In genomic region chr19:7509625-7510024, GRCh38 we compare ENCODE assay signal across 1 cellular context.
TF ChIP-seq lines count a peak whose summit lies in the region.

No MANE protein-coding gene starts in this region.

TF ChIP-seq in GM23338, 12 proteins besides CTCF, POLR2A, EP300 and RAD21 (continued from another document):
- TF ChIP-seq ETS1 (IDR thresholded peaks at IDR 0.05) (no peak), STAT1 (IDR thresholded peaks at IDR 0.05; ENCODE audit: unreplicated experiment) (no peak)
